In the genomic region with DNA sequence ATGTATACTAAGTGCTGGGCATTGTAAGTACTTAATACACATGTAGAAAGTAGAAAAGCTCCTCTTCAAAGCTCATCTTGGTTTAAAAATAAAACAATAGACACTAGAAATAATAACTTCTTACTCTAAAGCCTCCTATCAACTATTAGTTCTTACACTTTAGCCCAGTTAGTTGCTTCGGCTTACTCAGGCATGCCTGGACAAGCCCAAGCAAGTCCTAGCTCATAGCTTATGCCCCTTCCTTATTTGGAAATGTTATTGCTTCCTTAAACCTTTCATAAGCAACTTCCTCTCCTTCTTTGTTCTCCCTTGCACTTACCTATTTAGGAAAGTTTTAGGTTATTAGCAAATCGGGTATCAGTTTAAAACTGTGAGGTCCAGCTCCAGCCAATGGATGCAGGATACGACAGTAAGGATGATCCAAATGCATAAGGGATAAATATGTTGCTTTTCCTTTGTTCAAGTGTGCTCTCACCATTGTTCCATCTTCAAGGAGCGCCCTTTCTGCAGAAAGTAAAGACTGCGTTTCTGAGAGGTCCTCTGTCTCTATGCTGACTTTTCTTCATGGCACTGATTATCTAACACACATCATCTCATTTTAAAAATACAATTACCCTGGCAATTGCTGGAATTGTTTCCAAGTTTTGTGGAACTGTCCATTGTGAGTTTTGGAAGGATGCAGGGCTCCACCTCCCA, we compare ENCODE assay signal across 9 cellular contexts. TPM values are rescaled to one million over a fixed set of nuclear protein-coding genes. Genes with fewer than 3 reads are reported as not detected.
A peak's percentile ranks its signal among the peaks of the same experiment; 100 is the strongest.
DNase-seq lines count a peak whose midpoint lies in the region; ATAC-seq, FAIRE-seq and TF ChIP-seq lines count a peak whose summit lies in the region.
"Had no signal": no experiment of that assay in that cellular context is flagged by ENCODE, and none has a peak within 500 bp of the region (broad histone marks: within the 10 kb centered on the region; RNA-seq: fewer than 3 reads in every experiment).

No MANE protein-coding gene starts in this region.

- no peaks in the 10 kb centered on the region for H3K36me3 ChIP-seq in pancreas

- H3K4me1 ChIP-seq in pancreas = peaks cover 20 to 42% (median 30%) of the 10 kb centered on the region in 3 donors

- ATAC-seq in pancreas = peak in 2 of 4 donors; percentile 70 to 75
- ATAC-seq in HG03565 (IDR thresholded peaks at IDR 0.05; ENCODE audit: unreplicated experiment) = no peak

- DNase-seq in GF-D8 (lab: John Stamatoyannopoulos, UW) (peak; percentile 17), MV-4-11 (lab: John Stamatoyannopoulos, UW) (peak; percentile 82), dermis blood vessel endothelial cell (peak; percentile 51), pancreas (peak in 2 of 6 donors; percentile 25 to 30), NCI-H226 (no peak), NCI-H2107 treated with DMSO at 0.1 percent for 48 hours (lab: John Stamatoyannopoulos, UW; ENCODE audit: unreplicated experiment) (no peak)
- DNase-seq: NCI-H1930 had no signal

- WGBS in pancreas, 2 donors = 91 to 92% methylated on average over 5 of the region's 5 CpGs

- no peak for FAIRE-seq in pancreas (lab: Jason Lieb, UNC)

- H3K27me3 ChIP-seq in pancreas = no peaks in the 10 kb centered on the region

- no peak for TF ChIP-seq CTCF in pancreas (IDR thresholded peaks at IDR 0.05)

- H3K4me3 ChIP-seq in pancreas = no peak overlapping the region

- H3K27ac ChIP-seq in pancreas = peak overlapping the region in 3 of 4 donors; percentile 3 to 31 (median 25)
- H3K27ac ChIP-seq: VCaP had no signal

- intact Hi-C loops in pancreas (cut with DNase I) = no loop called here

- H3K9me3 ChIP-seq in pancreas = no peaks in the 10 kb centered on the region

RNA-seq across cellular contexts. Expression of a gene that starts 12.3 kb away (rescaled TPM):
- total RNA-seq in dermis blood vessel endothelial cell = 282 and 305 TPM in 2 replicates
- 10 to 100 TPM; 61.4 to 85.5 (median 70.5) TPM for total RNA-seq in pancreas
- 10 to 100 TPM; 21.2 to 44.5 TPM for polyA plus RNA-seq in pancreas

RNA-seq across cellular contexts. Expression of a gene that starts 28.7 kb away (rescaled TPM):
- total RNA-seq in dermis blood vessel endothelial cell = 55.8 and 324 TPM in 2 replicates
- 100 to 1,000 TPM in 4 of 6 donors, 10 to 100 TPM in 2; 76.5 to 147 (median 125) TPM for total RNA-seq in pancreas
- 100 to 1,000 TPM; 188 to 214 TPM for polyA plus RNA-seq in pancreas

Comparison
In these comparisons a context has a peak if more than half of its experiments do, and no peak if none do; other contexts are left out.
1. DNase-seq: peak in GF-D8 (single experiment), MV-4-11 (single experiment) and dermis blood vessel endothelial cell (single experiment); none in NCI-H226 (single experiment) and NCI-H2107 treated with DMSO at 0.1 percent for 48 hours (single experiment).